ENCODE assay signal across 16 cellular contexts in genomic region chr6:87118054-87118453, GRCh38. TPM values are rescaled to one million over a fixed set of nuclear protein-coding genes. Genes with fewer than 3 reads are reported as not detected.
DNase-seq lines count a peak whose midpoint lies in the region; ATAC-seq and TF ChIP-seq lines count a peak whose summit lies in the region.
"Had no signal": no experiment of that assay in that cellular context is flagged by ENCODE, and none has a peak within 500 bp of the region (broad histone marks: within the 10 kb centered on the region; RNA-seq: fewer than 3 reads in every experiment).

No MANE protein-coding gene starts in this region.

- peaks cover 0 to 6% of the 10 kb centered on the region in 2 donors for H3K27me3 ChIP-seq in breast epithelium
- peaks cover 9% of the 10 kb centered on the region for H3K27me3 ChIP-seq in transverse colon
- H3K27me3 ChIP-seq: BLaER1 treated with 17β-estradiol and CSF1 and Interleukin-3, amounts not matched to agents 10 nM and 100 nM had no signal

- CTCF ChIA-PET in MCF 10A (lab: Yijun Ruan, JAX) = interaction anchor here (0.6 to 1.1 kb wide), 2 partner anchors 29 to 39 kb away, joined by 3 to 4 read pairs; no protein-coding TSS in a partner anchor

- BruUV-seq in MCF 10A (replicated peaks; lab: Mats Ljungman, UMichigan) = no TSS peak

- no peaks in the 10 kb centered on the region for H3K4me1 ChIP-seq in breast epithelium
- no peaks in the 10 kb centered on the region for H3K4me1 ChIP-seq in transverse colon
- H3K4me1 ChIP-seq: BLaER1 treated with 17β-estradiol and CSF1 and Interleukin-3, amounts not matched to agents 10 nM and 100 nM had no signal

- no peak for ATAC-seq in GM19467 (IDR thresholded peaks at IDR 0.05; ENCODE audit: unreplicated experiment)

- intact Hi-C loops in MCF 10A (cut with micrococcal nuclease) (no loop called here), breast epithelium (cut with DNase I; ENCODE audit: low total_unique reads) (no loop called here), transverse colon (cut with DNase I; ENCODE audit: low total_unique reads) (no loop called here)

- no peaks in the 10 kb centered on the region for H3K9me3 Mint-ChIP-seq in MCF 10A (ENCODE audit: unreplicated experiment)

- in situ Hi-C loops in transverse colon (cut with MboI; ENCODE audit: low pct_ligation_motif_present in 1 of 4, low pct_unique_long_range_greater_than_20kb in 1 of 4, low sequenced_read_pairs in 3 of 4) = no loop called here

- no peaks in the 10 kb centered on the region for H3K36me3 Mint-ChIP-seq in MCF 10A (ENCODE audit: insufficient read depth, unreplicated experiment)

- WGBS in transverse colon (ENCODE audit: low coverage in 1 of 2), 2 donors = 88 to 89% methylated on average over 4 of the region's 4 CpGs

- H3K4me1 Mint-ChIP-seq in MCF 10A (ENCODE audit: insufficient read depth, unreplicated experiment) = peaks cover 6% of the 10 kb centered on the region

- TF ChIP-seq CTCF in MCF 10A (IDR thresholded peaks at IDR 0.05; ENCODE audit: unreplicated experiment) (no peak), breast epithelium (IDR thresholded peaks at IDR 0.05) (no peak), transverse colon (IDR thresholded peaks at IDR 0.05) (no peak)

- H3K27ac Mint-ChIP-seq in MCF 10A (ENCODE audit: low read depth, unreplicated experiment) = peak overlapping the region; percentile 69

- peaks cover 0 to 8% of the 10 kb centered on the region in 2 donors for H3K9me3 ChIP-seq in breast epithelium
- H3K9me3 ChIP-seq in transverse colon = no peaks in the 10 kb centered on the region
- H3K9me3 ChIP-seq: HAP-1 had no signal

- POLR2A ChIA-PET in MCF 10A (lab: Yijun Ruan, JAX) = no interaction called here

- H3K36me3 ChIP-seq in breast epithelium (no peaks in the 10 kb centered on the region), transverse colon (no peaks in the 10 kb centered on the region)
- H3K36me3 ChIP-seq: BLaER1 treated with 17β-estradiol and CSF1 and Interleukin-3, amounts not matched to agents 10 nM and 100 nM; HAP-1 had no signal

- TF ChIP-seq POLR2A in breast epithelium (IDR thresholded peaks at IDR 0.05) (no peak), transverse colon (IDR thresholded peaks at IDR 0.05) (no peak)

- no peak overlapping the region for H3K4me3 Mint-ChIP-seq in MCF 10A (ENCODE audit: unreplicated experiment)

- no peak overlapping the region for H3K27ac ChIP-seq in breast epithelium
- H3K27ac ChIP-seq in transverse colon = no peak overlapping the region
- H3K27ac ChIP-seq: BLaER1 treated with 17β-estradiol and CSF1 and Interleukin-3, amounts not matched to agents 10 nM and 100 nM had no signal

- H3K27me3 Mint-ChIP-seq in MCF 10A (ENCODE audit: insufficient read depth, unreplicated experiment) = no peaks in the 10 kb centered on the region

- DNase-seq in MCF 10A (ENCODE audit: unreplicated experiment) (peak; percentile 65), breast epithelium (ENCODE audit: low spot score in 2 of 2) (no peak), SW480 (ENCODE audit: low spot score) (peak; percentile 49), glomerular visceral epithelial cell (ENCODE audit: extremely low spot score) (peak; percentile 9), transverse colon (no peak), H4 (ENCODE audit: low spot score) (no peak)
- DNase-seq in stimulated activated CD4-positive, alpha-beta T cell treated with anti-CD3 and anti-CD28 coated beads, Interleukin-1b, Interleukin-23, amount 100 ng/mL, for 48 hours = no peak
- DNase-seq: 8988T, KG1, NCI-H187 treated with DMSO at 0.1 percent for 48 hours, NCI-H2171, NCI-H510A, NCI-H82 had no signal

- no peak for TF ChIP-seq EP300 in transverse colon (IDR thresholded peaks at IDR 0.05; ENCODE audit: low read depth)

- H3K4me3 ChIP-seq in breast epithelium = no peak overlapping the region
- no peak overlapping the region for H3K4me3 ChIP-seq in transverse colon
- H3K4me3 ChIP-seq: BLaER1 treated with 17β-estradiol and CSF1 and Interleukin-3, amounts not matched to agents 10 nM and 100 nM; HAP-1 had no signal

RNA-seq across cellular contexts. Expression of gene CGA, which starts 23.1 kb away (rescaled TPM):
- total RNA-seq in MCF 10A (2022) = not detected in 2 replicates
- not detected for total RNA-seq in breast epithelium
- not detected for total RNA-seq in transverse colon
- total RNA-seq in H4 (2014; rRNA removed; shearing (Covaris generic)) = not detected in 2 replicates

RNA-seq across cellular contexts. Expression of gene ZNF292, which starts 37.3 kb away (rescaled TPM):
- total RNA-seq in MCF 10A (2022) (17.1 and 24.4 TPM in 2 replicates), breast epithelium (10 to 100 TPM; 35.0 to 95.1 (median 56.7) TPM), transverse colon (10 to 100 TPM; 18.5 to 61.8 (median 42.4) TPM)
- 3.0 and 4.6 TPM in 2 replicates for total RNA-seq in H4 (2014; rRNA removed; shearing (Covaris generic))

Comparison
In these comparisons a context has a peak if more than half of its experiments do, and no peak if none do; other contexts are left out.
1. DNase-seq: peak in MCF 10A (single experiment), SW480 (single experiment) and glomerular visceral epithelial cell (single experiment); none in breast epithelium (0 of 2), transverse colon (single experiment), H4 (single experiment) and stimulated activated CD4-positive, alpha-beta T cell treated with anti-CD3 and anti-CD28 coated beads, Interleukin-1b, Interleukin-23, amount 100 ng/mL, for 48 hours (single experiment).